Comparison of ENCODE assay signal across 24 cellular contexts in the genomic region with DNA sequence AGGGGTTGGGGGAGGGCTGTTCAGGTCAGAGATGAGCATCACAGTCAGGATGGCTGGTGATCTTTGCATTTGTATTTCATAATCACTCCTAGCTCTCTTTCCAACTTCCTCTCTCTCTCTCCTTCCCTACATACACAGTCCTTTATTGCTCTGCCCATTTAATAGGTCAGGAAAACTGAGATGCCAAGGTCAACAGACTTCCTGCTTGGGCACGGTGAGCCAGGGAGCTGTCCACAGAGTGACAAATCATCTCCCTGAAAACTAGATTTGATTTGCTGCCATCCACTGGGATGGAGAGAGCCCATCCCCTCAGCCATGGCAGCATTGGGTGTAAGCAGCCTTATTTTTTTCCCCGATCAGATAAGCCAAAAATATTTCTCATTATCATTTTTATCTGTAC.
"Had no signal": no experiment of that assay in that cellular context is flagged by ENCODE, and none has a peak within 500 bp of the region (broad histone marks: within the 10 kb centered on the region; RNA-seq: fewer than 3 reads in every experiment).

No MANE protein-coding gene starts in this region.

- H3K36me3 ChIP-seq: ascending aorta had no signal

- H3K9me3 ChIP-seq: ascending aorta, body of pancreas had no signal

- H3K4me2 ChIP-seq: PC-9 had no signal

- ATAC-seq: activated naive CD4-positive, alpha-beta T cell treated with anti-CD3 and anti-CD28 coated beads, Interleukin-2, amount 50 U/mL, for 72 hours; activated naive CD8-positive, alpha-beta T cell treated with anti-CD3 and anti-CD28 coated beads, Interleukin-2, amount 50 U/mL, for 24 hours; activated T-cell treated with anti-CD3 and anti-CD28 coated beads, Interleukin-2, amount 50 U/mL, for 4 hours; body of pancreas had no signal

- H3K27ac ChIP-seq: ascending aorta, body of pancreas, PC-9, VCaP had no signal

- H3K27ac Mint-ChIP-seq: activated CD4-positive, alpha-beta memory T cell treated with anti-CD3 and anti-CD28 coated beads for 36 hours; activated CD4-positive, alpha-beta T cell treated with anti-CD3 and anti-CD28 coated beads, Interleukin-2, amount 10 ng/mL, durations not matched to agents 7 days and 5 days; activated naive CD4-positive, alpha-beta T cell treated with anti-CD3 and anti-CD28 coated beads, Interleukin-2, amount 50 U/mL, for 72 hours; activated naive CD8-positive, alpha-beta T cell treated with anti-CD3 and anti-CD28 coated beads, Interleukin-2, amount 50 U/mL, for 24 hours had no signal

- DNase-seq: activated CD4-positive, alpha-beta memory T cell treated with anti-CD3 and anti-CD28 coated beads for 36 hours; activated CD4-positive, alpha-beta T cell treated with anti-CD3 and anti-CD28 coated beads, Interleukin-2, amount 10 ng/mL, durations not matched to agents 7 days and 5 days; activated CD4-positive, CD25-positive, alpha-beta regulatory T cell; activated CD8-positive, alpha-beta memory T cell treated with anti-CD3 and anti-CD28 coated beads for 24 hours; activated effector memory CD4-positive, alpha-beta T cell treated with anti-CD3 and anti-CD28 coated beads, Interleukin-2, amount 50 U/mL, for 16 hours; activated naive CD4-positive, alpha-beta T cell treated with Interleukin-2 at 50 U/mL for 16 hours; activated naive CD8-positive, alpha-beta T cell treated with anti-CD3 and anti-CD28 coated beads, Interleukin-2, amount 50 U/mL, for 24 hours; activated T-cell treated with anti-CD3 and anti-CD28 coated beads, Interleukin-2, amount 50 U/mL, for 4 hours; amniotic stem cell; body of pancreas; Kasumi-1; NCI-H1092 treated with DMSO at 0.1 percent for 48 hours; NCI-H1436; NCI-H187; NCI-H2081; NCI-H510A treated with DMSO at 0.1 percent for 48 hours; NK-92 treated with Interleukin-12 subunit alpha and Interleukin-12 subunit beta, amount 100 ng/mL, for 24 hours; PC-9; SIG-M5; T-helper 1 cell had no signal

- H3K4me3 ChIP-seq: ascending aorta, body of pancreas, PC-9 had no signal

- H3K4me1 Mint-ChIP-seq: activated CD4-positive, alpha-beta T cell treated with anti-CD3 and anti-CD28 coated beads, Interleukin-2, amount 10 ng/mL, durations not matched to agents 7 days and 5 days; activated naive CD8-positive, alpha-beta T cell treated with anti-CD3 and anti-CD28 coated beads, Interleukin-2, amount 50 U/mL, for 24 hours; central memory CD8-positive, alpha-beta T cell had no signal

- H3K4me3 Mint-ChIP-seq: activated CD4-positive, alpha-beta memory T cell treated with anti-CD3 and anti-CD28 coated beads for 36 hours; activated CD4-positive, alpha-beta T cell treated with anti-CD3 and anti-CD28 coated beads, Interleukin-2, amount 10 ng/mL, durations not matched to agents 7 days and 5 days; activated naive CD8-positive, alpha-beta T cell treated with anti-CD3 and anti-CD28 coated beads, Interleukin-2, amount 50 U/mL, for 24 hours; activated T-cell treated with anti-CD3 and anti-CD28 coated beads, Interleukin-2, amount 50 U/mL, for 4 hours; central memory CD8-positive, alpha-beta T cell had no signal

- H3K4me1 ChIP-seq: ascending aorta, body of pancreas had no signal

- H3K36me3 Mint-ChIP-seq: activated CD4-positive, alpha-beta memory T cell treated with anti-CD3 and anti-CD28 coated beads for 36 hours; activated naive CD4-positive, alpha-beta T cell treated with anti-CD3 and anti-CD28 coated beads, Interleukin-2, amount 50 U/mL, for 72 hours had no signal

- H2AFZ ChIP-seq: PC-9 had no signal

- H3K9me3 Mint-ChIP-seq: activated CD4-positive, alpha-beta memory T cell treated with anti-CD3 and anti-CD28 coated beads for 36 hours; activated CD4-positive, alpha-beta T cell treated with anti-CD3 and anti-CD28 coated beads, Interleukin-2, amount 10 ng/mL, durations not matched to agents 7 days and 5 days; activated naive CD4-positive, alpha-beta T cell treated with anti-CD3 and anti-CD28 coated beads, Interleukin-2, amount 50 U/mL, for 72 hours; activated naive CD8-positive, alpha-beta T cell treated with anti-CD3 and anti-CD28 coated beads, Interleukin-2, amount 50 U/mL, for 24 hours; activated T-cell treated with anti-CD3 and anti-CD28 coated beads, Interleukin-2, amount 50 U/mL, for 4 hours; central memory CD8-positive, alpha-beta T cell had no signal

- H3K27me3 ChIP-seq: ascending aorta, body of pancreas had no signal
